In genomic region chr9:18129809-18130334, GRCh38 we compare ENCODE assay signal across 25 cellular contexts.
"Had no signal": no experiment of that assay in that cellular context is flagged by ENCODE, and none has a peak within 500 bp of the region (broad histone marks: within the 10 kb centered on the region; RNA-seq: fewer than 3 reads in every experiment).

No MANE protein-coding gene starts in this region.

- ATAC-seq: activated CD8-positive, alpha-beta memory T cell treated with anti-CD3 and anti-CD28 coated beads, Interleukin-2, amount 10 ng/mL, durations not matched to agents 7 days and 5 days; activated naive CD4-positive, alpha-beta T cell treated with anti-CD3 and anti-CD28 coated beads, Interleukin-2, amount 50 U/mL, for 72 hours; activated naive CD8-positive, alpha-beta T cell treated with anti-CD3 and anti-CD28 coated beads, Interleukin-2, amount 50 U/mL, for 24 hours; Panc1; Right ventricle myocardium inferior had no signal

- DNase-seq: activated CD4-positive, alpha-beta T cell treated with anti-CD3 and anti-CD28 coated beads for 48 hours; activated CD4-positive, alpha-beta T cell treated with anti-CD3 and anti-CD28 coated beads, Interleukin-2, amount 50 U/mL, for 48 hours; activated CD4-positive, CD25-positive, alpha-beta regulatory T cell treated with anti-CD3 and anti-CD28 coated beads, Interleukin-2, amount 50 U/mL, for 72 hours; activated CD8-positive, alpha-beta memory T cell treated with anti-CD3 and anti-CD28 coated beads, Interleukin-2, amount 10 ng/mL, durations not matched to agents 7 days and 5 days; activated effector memory CD4-positive, alpha-beta T cell treated with Interleukin-2 at 50 U/mL for 16 hours; activated naive CD4-positive, alpha-beta T cell treated with Interleukin-2 at 50 U/mL for 16 hours; activated naive CD8-positive, alpha-beta T cell treated with anti-CD3 and anti-CD28 coated beads, Interleukin-2, amount 50 U/mL, for 24 hours; activated T-cell treated with anti-CD3 and anti-CD28 coated beads, Interleukin-2, amount 50 U/mL, for 24 hours; amygdala; KG1; MG63; NCI-H1105; NCI-H1436; NCI-H1694 treated with DMSO at 0.1 percent for 48 hours; NCI-H2029 treated with DMSO at 0.1 percent for 48 hours; NCI-H510A treated with DMSO at 0.1 percent for 48 hours; NCI-H69; NK-92 treated with Interleukin-12 subunit alpha and Interleukin-12 subunit beta, amount 100 ng/mL, for 24 hours; OCI-M1; RPMI8226; T-helper 1 cell had no signal

- H3K27ac ChIP-seq: SK-N-MC had no signal

- H3K27me3 ChIP-seq: MG63 had no signal

- H3K36me3 ChIP-seq: MG63 had no signal

- H3K4me3 ChIP-seq: MG63, SK-N-MC had no signal

- H3K9me3 ChIP-seq: MG63 had no signal
